ENCODE assay signal across 1 cellular context in genomic region chr19:801030-801860, GRCh38.
A peak's percentile ranks its signal among the peaks of the same experiment; 100 is the strongest.
TF ChIP-seq lines count a peak whose summit lies in the region.

No MANE protein-coding gene starts in this region.

TF ChIP-seq in HEK293, 187 proteins besides CTCF, POLR2A, EP300 and RAD21:
- TF ChIP-seq ZNF692 (tag by site-specific recombination; IDR thresholded peaks at IDR 0.05) (0 out of 2 replicates have a peak, but pooled peaks have one; percentile 34), OSR2 (tag by site-specific recombination; IDR thresholded peaks at IDR 0.05) (no peak), WT1 (tag by site-specific recombination; IDR thresholded peaks at IDR 0.05) (peak; percentile 82), ZBTB48 (tag by site-specific recombination; IDR thresholded peaks at IDR 0.05) (no peak), GLIS2 (tag by site-specific recombination; IDR thresholded peaks at IDR 0.05) (no peak), ZNF362 (tag by site-specific recombination; IDR thresholded peaks at IDR 0.05) (no peak), ZFHX2 (tag by site-specific recombination; conservative IDR thresholded peaks at IDR 0.05) (0 out of 2 replicates have a peak, but pooled peaks have one; percentile 19), ZIC2 (tag by site-specific recombination; IDR thresholded peaks at IDR 0.05) (peak; percentile 86), ZBTB8A (tag by site-specific recombination; IDR thresholded peaks at IDR 0.05) (peak; percentile 81), ZNF600 (tag by site-specific recombination; IDR thresholded peaks at IDR 0.05) (0 out of 2 replicates have a peak, but pooled peaks have one; percentile 15), KLF9 (tag by site-specific recombination; IDR thresholded peaks at IDR 0.05; ENCODE audit: low read depth) (peak; percentile 74), KLF7 (tag by site-specific recombination; IDR thresholded peaks at IDR 0.05; ENCODE audit: borderline replicate concordance) (no peak), SP7 (tag by site-specific recombination; IDR thresholded peaks at IDR 0.05) (0 out of 2 replicates have a peak, but pooled peaks have one; percentile 30), EGR2 (tag by site-specific recombination; IDR thresholded peaks at IDR 0.05; ENCODE audit: low read depth) (peak; percentile 39; the same call in 1 of the 2 replicates), ZNF335 (tag by site-specific recombination; conservative IDR thresholded peaks at IDR 0.05) (peak; percentile 46), HIC1 (tag by site-specific recombination; IDR thresholded peaks at IDR 0.05) (peak; percentile 84), ZBTB11 (tag by site-specific recombination; conservative IDR thresholded peaks at IDR 0.05; ENCODE audit: low read depth) (peak; percentile 61), HOXD13 (CRISPR knock-in tag; IDR thresholded peaks at IDR 0.05; ENCODE audit: borderline replicate concordance) (no peak)
